ENCODE assay signal across 9 cellular contexts in the genomic region with DNA sequence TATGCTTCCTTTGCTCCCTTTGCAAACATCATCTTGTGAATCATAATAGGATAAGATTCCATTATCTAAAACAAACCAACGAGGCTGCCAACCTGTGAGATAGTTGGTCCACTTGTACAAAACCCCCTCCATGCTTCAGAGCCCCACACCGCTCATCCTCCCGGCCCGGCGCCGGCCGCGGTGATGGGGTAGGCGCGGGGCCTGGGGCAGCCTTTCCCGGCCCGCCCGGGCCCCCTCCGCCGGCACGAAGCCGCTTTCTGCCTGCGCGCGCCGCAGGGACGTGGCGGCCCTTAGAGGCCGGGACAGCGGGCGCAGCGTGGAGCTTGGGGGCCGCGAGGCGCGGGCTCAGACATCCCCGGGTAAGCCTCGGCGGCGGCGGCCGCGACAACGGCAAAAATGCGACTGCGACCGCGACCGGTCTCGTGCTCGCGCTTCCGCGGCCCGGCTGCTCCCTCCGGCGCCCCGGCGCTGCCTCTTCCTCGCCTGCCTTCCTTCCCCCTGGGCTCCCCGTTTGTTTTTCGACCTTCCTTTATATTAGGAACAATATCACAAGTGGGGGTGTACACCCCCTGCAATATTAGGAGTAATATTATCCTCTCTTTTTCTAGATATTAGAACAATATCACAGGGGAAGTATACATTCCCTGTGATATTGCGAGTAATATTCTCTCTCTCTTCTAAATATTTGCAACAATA. TPM values are rescaled to one million over a fixed set of nuclear protein-coding genes. Genes with fewer than 3 reads are reported as not detected.
DNase-seq lines count a peak whose midpoint lies in the region; ATAC-seq, FAIRE-seq and TF ChIP-seq lines count a peak whose summit lies in the region.
"Had no signal": no experiment of that assay in that cellular context is flagged by ENCODE, and none has a peak within 500 bp of the region (broad histone marks: within the 10 kb centered on the region; RNA-seq: fewer than 3 reads in every experiment).

No MANE protein-coding gene starts in this region.

- DNase-seq in GM12892 (ENCODE audit: insufficient read length) (no peak), HepG2 (ENCODE audit: low spot score) (no peak), aorta (peak in 1 of 2 donors; percentile 76), NCI-H187 (lab: John Stamatoyannopoulos, UW) (no peak), H9 (no peak), cerebellar nuclear complex (lab: John Stamatoyannopoulos, UW) (no peak)
- DNase-seq in activated naive CD4-positive, alpha-beta T cell treated with anti-CD3 and anti-CD28 coated beads for 36 hours: peak; percentile 39

- H3K14ac ChIP-seq in H9 (ENCODE audit: insufficient read depth, low read length): no peak overlapping the region

- no TSS peak for BruUV-seq in HepG2 (replicated peaks; lab: Mats Ljungman, UMichigan)

- H3K27me3 ChIP-seq in KMS-11 (ENCODE audit: insufficient read depth, low read depth) (peaks cover 58% of the 10 kb centered on the region), HepG2 (ENCODE audit: control insufficient read depth in 1 of 2, insufficient read depth in 2 of 2, low read length in 2 of 2) (peaks cover 0 to 39% of the 10 kb centered on the region in 2 experiments; a peak in 3 of 5 replicates), aorta (ENCODE audit: control insufficient read depth in 1 of 2, insufficient read depth in 2 of 2, low read length in 1 of 2) (no peaks in the 10 kb centered on the region), H9 (ENCODE audit: insufficient read depth, low read length) (peaks cover 18% of the 10 kb centered on the region)

- H3K36me3 ChIP-seq in KMS-11 (ENCODE audit: insufficient read depth) (no peaks in the 10 kb centered on the region), HepG2 (replicated peaks in 1 of 2; ENCODE audit: control insufficient read depth in 1 of 2, insufficient read depth in 2 of 2, low read length in 2 of 2) (no peaks in the 10 kb centered on the region), aorta (ENCODE audit: control insufficient read depth in 1 of 2, insufficient read depth in 2 of 2, low read length in 1 of 2) (no peaks in the 10 kb centered on the region)

- TF ChIP-seq RAD21 in HepG2 (CRISPR knock-in tag; IDR thresholded peaks at IDR 0.05): no peak

- H3K27ac Mint-ChIP-seq in activated naive CD4-positive, alpha-beta T cell treated with anti-CD3 and anti-CD28 coated beads for 36 hours: peak overlapping the region; percentile 81
- H3K27ac Mint-ChIP-seq in H9: no peak overlapping the region

- H2BK12ac ChIP-seq in H9 (ENCODE audit: insufficient read length, low read depth, low read length): no peak overlapping the region

- H3K27me3 Mint-ChIP-seq in activated naive CD4-positive, alpha-beta T cell treated with anti-CD3 and anti-CD28 coated beads for 36 hours (ENCODE audit: low read depth): no peaks in the 10 kb centered on the region
- H3K27me3 Mint-ChIP-seq in H9 (ENCODE audit: low read depth): no peaks in the 10 kb centered on the region; the same call in none of the 2 replicates

- H4K8ac ChIP-seq in H9 (replicated peaks; ENCODE audit: insufficient read length, low read depth, low read length): no peak overlapping the region

- H3K56ac ChIP-seq in H9 (ENCODE audit: insufficient read length, low read depth, low read length): no peak overlapping the region

- no peak overlapping the region for H2BK20ac ChIP-seq in H9 (ENCODE audit: low read depth, low read length, poor library complexity, severe bottlenecking)

- H3K9me3 Mint-ChIP-seq in activated naive CD4-positive, alpha-beta T cell treated with anti-CD3 and anti-CD28 coated beads for 36 hours: no peaks in the 10 kb centered on the region
- peaks cover 70 to 84% of the 10 kb centered on the region in 2 experiments for H3K9me3 Mint-ChIP-seq in H9

- in situ Hi-C loops in HepG2 (cut with HindIII; ENCODE audit: extremely low pct_ligation_motif_present, low pct_unique_long_range_greater_than_20kb): no loop called here

- no peak overlapping the region for H3K18ac ChIP-seq in H9 (ENCODE audit: insufficient read length, low read depth, low read length)

- H4K20me1 ChIP-seq in KMS-11 (ENCODE audit: insufficient read depth): no peaks in the 10 kb centered on the region
- no peaks in the 10 kb centered on the region for H4K20me1 ChIP-seq in HepG2 (ENCODE audit: insufficient read depth, low read length)
- no peaks in the 10 kb centered on the region for H4K20me1 ChIP-seq in H9 (ENCODE audit: control insufficient read depth, insufficient read depth, insufficient read length)

- H3K79me1 ChIP-seq in H9 (ENCODE audit: insufficient read depth, low read depth, low read length, poor library complexity, severe bottlenecking): no peaks in the 10 kb centered on the region

- H2AFZ ChIP-seq in KMS-11 (ENCODE audit: low read depth): peak overlapping the region; percentile 69
- no peak overlapping the region for H2AFZ ChIP-seq in HepG2 (ENCODE audit: low read length)
- no peak overlapping the region for H2AFZ ChIP-seq in H9 (ENCODE audit: low read length)

- H2BK120ac ChIP-seq in H9 (ENCODE audit: low read depth, low read length, poor library complexity, severe bottlenecking): no peak overlapping the region

- H3K4me2 ChIP-seq in KMS-11 (peak overlapping the region; percentile 96), HepG2 (ENCODE audit: low read depth, low read length) (peak overlapping the region; percentile 27; the same call in 1 of the 2 replicates), H9 (ENCODE audit: insufficient read depth, insufficient read length, low read length) (no peak overlapping the region)

- intact Hi-C loops in activated naive CD4-positive, alpha-beta T cell treated with anti-CD3 and anti-CD28 coated beads for 36 hours (cut with micrococcal nuclease): loop anchor here (1.0 kb wide), 2 partner anchors 9 to 13 kb away; no protein-coding TSS in a partner anchor
- intact Hi-C loops in HepG2 (cut with micrococcal nuclease; ENCODE audit: unreplicated experiment) (no loop called here), aorta (cut with DNase I) (no loop called here)

- no peak for TF ChIP-seq POLR2A in GM12892 (IDR thresholded peaks at IDR 0.05; ENCODE audit: low read depth, low read length)
- TF ChIP-seq POLR2A in HepG2 (IDR thresholded peaks at IDR 0.05; ENCODE audit: insufficient read depth in 1 of 2, low read depth in 2 of 2, low read length in 2 of 2): no peak

- H3K4me1 ChIP-seq in KMS-11 (ENCODE audit: low read depth, poor library complexity, severe bottlenecking) (peaks cover 15% of the 10 kb centered on the region), HepG2 (ENCODE audit: insufficient read depth, low read length) (no peaks in the 10 kb centered on the region), aorta (ENCODE audit: control insufficient read depth in 1 of 2, insufficient read depth in 2 of 2, low read length in 2 of 2) (no peaks in the 10 kb centered on the region), H9 (ENCODE audit: insufficient read depth, low read length) (no peaks in the 10 kb centered on the region)

- no peaks in the 10 kb centered on the region for H3K36me3 Mint-ChIP-seq in activated naive CD4-positive, alpha-beta T cell treated with anti-CD3 and anti-CD28 coated beads for 36 hours (ENCODE audit: low read depth)
- peaks cover 0 to 18% (median 0%) of the 10 kb centered on the region in 3 experiments; a peak in 4 of 7 replicates for H3K36me3 Mint-ChIP-seq in H9 (ENCODE audit: insufficient read depth in 1 of 3, low read depth in 3 of 3)

- H2BK15ac ChIP-seq in H9 (ENCODE audit: low read depth, low read length): no peak overlapping the region

- no peaks in the 10 kb centered on the region for H3K23me2 ChIP-seq in H9 (ENCODE audit: insufficient read length, low read depth, low read length, poor library complexity, severe bottlenecking)

- no peak overlapping the region for H3T11ph ChIP-seq in H9 (ENCODE audit: low read length)

- 4% methylated on average over 33 of the region's 58 CpGs for WGBS in HepG2 (ENCODE audit: low lambda C conversion rate)
- WGBS in aorta, 2 donors: 3 to 5% methylated on average over 17 to 58 of the region's 58 CpGs
- WGBS in H9 (ENCODE audit: extremely low coverage, insufficient read length, low lambda C conversion rate): no CpG with 5 or more reads among the region's 58 CpGs

- no peak overlapping the region for H3K4me3 ChIP-seq in KMS-11 (IDR thresholded peaks at IDR 0.05; ENCODE audit: insufficient read depth, low read depth, low read length)
- H3K4me3 ChIP-seq in HepG2 (replicated peaks in 1 of 3; ENCODE audit: insufficient read depth in 1 of 3, low read depth in 2 of 3, low read length in 3 of 3): peak overlapping the region in 1 of 3 experiments; percentile 16; a peak in 1 of 6 replicates
- H3K4me3 ChIP-seq in aorta (ENCODE audit: low read length in 2 of 2): peak overlapping the region in 1 of 2 donors; percentile 26

- H3K9me3 ChIP-seq in HepG2 (ENCODE audit: low read length) (no peaks in the 10 kb centered on the region), aorta (ENCODE audit: control insufficient read depth, low read length) (no peaks in the 10 kb centered on the region), H9 (ENCODE audit: control insufficient read depth, low read depth, low read length) (no peaks in the 10 kb centered on the region)

- FAIRE-seq in GM12892 (lab: Jason Lieb, UNC) (peak; percentile 42), HepG2 (lab: Jason Lieb, UNC) (no peak)

- TF ChIP-seq CTCF in KMS-11 (conservative IDR thresholded peaks at IDR 0.05; ENCODE audit: low read depth, low read length) (no peak), HepG2 (CRISPR knock-in tag; IDR thresholded peaks at IDR 0.05) (no peak), H9 (conservative IDR thresholded peaks at IDR 0.05) (no peak)

- no peak for TF ChIP-seq EP300 in HepG2 (IDR thresholded peaks at IDR 0.05; ENCODE audit: low read depth in 2 of 2, low read length in 2 of 2)
- no peak for TF ChIP-seq EP300 in HepG2 (CRISPR knock-in tag; IDR thresholded peaks at IDR 0.05; ENCODE audit: borderline replicate concordance)

- no peak overlapping the region for H4K5ac ChIP-seq in H9 (ENCODE audit: insufficient read length, low read depth, low read length)

- CTCF ChIA-PET in activated naive CD4-positive, alpha-beta T cell treated with anti-CD3 and anti-CD28 coated beads for 36 hours (lab: Charles Lee): interaction anchor here (0.9 to 2.4 kb wide), 2 partner anchors 14 to 73 kb away, joined by 5 to 9 read pairs; no protein-coding TSS in a partner anchor
- CTCF ChIA-PET in HepG2 (lab: Yijun Ruan, JAX; ENCODE audit: low intra/inter-chr PET ratio, low total read pairs): no interaction called here

- H3K9ac ChIP-seq in KMS-11 (peak overlapping the region; percentile 8; the same call in 1 of the 2 replicates), HepG2 (ENCODE audit: insufficient read depth, low read depth, low read length) (no peak overlapping the region), H9 (ENCODE audit: extremely low read depth, insufficient read length, low read length) (no peak overlapping the region)

- H3K4me3 Mint-ChIP-seq in activated naive CD4-positive, alpha-beta T cell treated with anti-CD3 and anti-CD28 coated beads for 36 hours: peak overlapping the region; percentile 76
- peak overlapping the region in 1 of 2 experiments; percentile 35; a peak in 1 of 5 replicates for H3K4me3 Mint-ChIP-seq in H9

- H3K4ac ChIP-seq in H9 (ENCODE audit: low read depth, low read length): no peak overlapping the region

- ATAC-seq in HepG2 (peak; percentile 65), aorta (ENCODE audit: low FRiP score) (peak; percentile 57)

- H4K91ac ChIP-seq in H9 (ENCODE audit: insufficient read length, low read depth, low read length): no peak overlapping the region

- no peak overlapping the region for H2AK5ac ChIP-seq in H9 (ENCODE audit: insufficient read length, low read length)

- POLR2A ChIA-PET in HepG2 (lab: Yijun Ruan, JAX): no interaction called here

- H3K79me2 ChIP-seq in KMS-11 (ENCODE audit: insufficient read depth, low read depth) (no peaks in the 10 kb centered on the region), HepG2 (ENCODE audit: insufficient read depth, low read length) (no peaks in the 10 kb centered on the region), H9 (ENCODE audit: insufficient read depth, low read length) (no peaks in the 10 kb centered on the region)

- H3K27ac ChIP-seq in KMS-11 (no peak overlapping the region), HepG2 (ENCODE audit: extremely low read length, insufficient read depth, low read length) (no peak overlapping the region), aorta (ENCODE audit: low read depth in 1 of 2, low read length in 2 of 2) (no peak overlapping the region), H9 (ENCODE audit: insufficient read length, low read depth, low read length) (no peak overlapping the region)

- H3K23ac ChIP-seq in H9 (ENCODE audit: insufficient read length, low read depth, low read length): no peak overlapping the region

- H2BK5ac ChIP-seq in H9 (ENCODE audit: insufficient read length, low read length): no peak overlapping the region

- H3K4me1 Mint-ChIP-seq in activated naive CD4-positive, alpha-beta T cell treated with anti-CD3 and anti-CD28 coated beads for 36 hours (ENCODE audit: low read depth): peaks cover 24% of the 10 kb centered on the region
- H3K4me1 Mint-ChIP-seq in H9: no peaks in the 10 kb centered on the region

RNA-seq across cellular contexts. Expression of a gene that starts 54.0 kb away (rescaled TPM):
- 21.8 TPM for polyA plus RNA-seq in GM12892 (2012; ENCODE audit: missing spikeins)
- 10 to 100 TPM; 32.2 to 33.6 TPM for total RNA-seq in activated naive CD4-positive, alpha-beta T cell treated with anti-CD3 and anti-CD28 coated beads for 36 hours
- not detected in 2 replicates for total RNA-seq in HepG2 (2016; rRNA removed; fragmentation: Illumina TruSeq; extraction: Trizol)
- not detected in 2 replicates for total RNA-seq in HepG2 (2016; cell fraction: cytosol; rRNA removed; fragmentation: Illumina TruSeq; extraction: Trizol; ENCODE audit: low read depth)
- total RNA-seq in HepG2 (2016; cell fraction: insoluble cytoplasmic fraction; rRNA removed; fragmentation: Illumina TruSeq; extraction: Trizol): not detected in 2 replicates
- total RNA-seq in HepG2 (2016; cell fraction: membrane; rRNA removed; fragmentation: Illumina TruSeq; extraction: Trizol): not detected in 2 replicates
- not detected in 2 replicates for total RNA-seq in HepG2 (2016; cell fraction: nucleus; rRNA removed; fragmentation: Illumina TruSeq; extraction: Trizol)
- 0.05 TPM in 1 of 2 replicates, not detected in the other for polyA plus RNA-seq in HepG2 (2011; rRNA removed)
- polyA plus RNA-seq in HepG2 (2011; cell fraction: cytosol; rRNA removed): not detected in 2 replicates
- polyA plus RNA-seq in HepG2 (2011; cell fraction: nucleus; rRNA removed): not detected in 2 replicates
- polyA plus RNA-seq in HepG2 (2012): not detected in 2 replicates
- polyA plus RNA-seq in HepG2 (2016; cell fraction: cytosol; fragmentation: Illumina TruSeq; extraction: Trizol; ENCODE audit: low read depth): not detected in 2 replicates
- not detected in 2 replicates for polyA plus RNA-seq in HepG2 (2016; cell fraction: insoluble cytoplasmic fraction; fragmentation: Illumina TruSeq; extraction: Trizol; ENCODE audit: low read depth)
- not detected in 2 replicates for polyA plus RNA-seq in HepG2 (2016; cell fraction: membrane; fragmentation: Illumina TruSeq; extraction: Trizol; ENCODE audit: low read depth)
- not detected in 2 replicates for polyA plus RNA-seq in HepG2 (2016; cell fraction: nucleus; fragmentation: Illumina TruSeq; extraction: Trizol; ENCODE audit: insufficient read depth, low read depth)
- 0.20 TPM in 1 of 2 replicates, not detected in the other for polyA minus RNA-seq in HepG2 (2011; rRNA and poly(A)+ RNA removed; ENCODE audit: low replicate concordance)
- polyA minus RNA-seq in HepG2 (2011; cell fraction: cytosol; rRNA and poly(A)+ RNA removed): not detected in 2 replicates
- polyA minus RNA-seq in HepG2 (2011; cell fraction: nucleus; rRNA and poly(A)+ RNA removed): not detected in 2 replicates
- total RNA-seq in aorta: 1 to 10 TPM; 1.6 to 3.1 TPM
- under 1 TPM in 1 of 2 donors, not detected in 1; 0.38 TPM for polyA plus RNA-seq in aorta
- total RNA-seq in H9 (2021): not detected in 2 replicates
- total RNA-seq: epithelial cell of proximal tubule had no signal

Comparison
In these comparisons a context has a peak if more than half of its experiments do, and no peak if none do; other contexts are left out.
1. RNA of a gene that starts 54.0 kb away (total RNA-seq): 32.2 to 33.6 TPM in activated naive CD4-positive, alpha-beta T cell treated with anti-CD3 and anti-CD28 coated beads for 36 hours; 1.6 to 3.1 TPM in aorta, not detected in HepG2 and not detected in H9; every median in the first group is over 4 times any median in the second.